In the genomic region with DNA sequence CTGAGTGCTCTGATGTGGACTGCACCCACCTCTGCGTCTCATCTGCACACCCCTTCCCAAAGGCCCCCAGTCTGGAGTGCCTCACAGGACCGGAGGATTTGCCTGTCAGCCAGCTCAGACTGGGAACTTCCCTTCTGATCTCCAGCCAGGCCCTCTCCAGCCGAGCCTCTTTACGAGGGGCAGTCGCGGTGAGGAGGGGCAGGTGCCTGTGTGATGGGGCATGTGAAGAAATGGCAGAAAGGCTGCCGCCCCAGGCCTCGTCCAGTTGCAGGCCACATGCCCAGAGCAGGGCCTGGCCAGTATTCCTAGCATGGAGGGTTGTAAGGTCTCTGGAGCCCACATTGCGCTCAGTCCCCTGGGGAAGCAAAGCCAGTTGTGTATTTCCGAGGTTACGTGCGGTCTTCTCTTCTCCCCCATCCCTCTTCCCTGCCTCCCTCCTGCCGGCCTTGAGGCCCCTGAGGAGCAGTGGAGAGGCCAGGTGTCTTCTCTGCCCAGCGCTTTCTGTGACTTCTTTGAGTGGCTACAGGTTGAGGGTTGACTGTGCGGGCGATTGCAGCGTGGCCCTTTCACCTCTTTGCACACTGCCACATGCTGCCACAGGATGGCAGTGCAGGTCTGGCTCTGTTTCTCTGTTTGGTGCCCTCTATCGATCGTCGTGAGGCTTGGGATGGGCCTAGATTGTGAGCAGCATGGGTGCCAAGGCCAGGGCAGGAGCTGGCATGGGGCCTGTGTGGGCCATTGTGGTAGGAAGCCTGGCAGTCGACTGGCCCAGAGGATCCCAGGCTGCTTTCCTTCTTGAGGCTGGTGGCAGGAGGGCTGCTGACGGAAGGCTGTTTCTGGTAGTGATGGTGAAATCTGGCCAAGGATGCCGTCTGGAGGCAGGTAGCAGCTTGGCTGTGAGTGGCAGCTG, we compare ENCODE assay signal across 8 cellular contexts. TPM values are rescaled to one million over a fixed set of nuclear protein-coding genes. Genes with fewer than 3 reads are reported as not detected.
DNase-seq lines count a peak whose midpoint lies in the region; ATAC-seq and TF ChIP-seq lines count a peak whose summit lies in the region.

No MANE protein-coding gene starts in this region.

- H4K20me1 ChIP-seq in Loucy (ENCODE audit: insufficient read depth, low read length, poor library complexity, severe bottlenecking): peaks cover 84% of the 10 kb centered on the region

- peaks cover 23% of the 10 kb centered on the region for H3K4me1 ChIP-seq in Loucy (ENCODE audit: insufficient read depth, low read length, poor library complexity, severe bottlenecking)

- H3K4me2 ChIP-seq in Loucy (ENCODE audit: low read depth, low read length, poor library complexity, severe bottlenecking): peak overlapping the region; percentile 6

- ATAC-seq in GM21367 (IDR thresholded peaks at IDR 0.05; ENCODE audit: unreplicated experiment): no peak

- TF ChIP-seq CTCF in AG04450 (IDR thresholded peaks at IDR 0.05; ENCODE audit: low read depth, low read length) (peak; percentile 93), GM13977 (IDR thresholded peaks at IDR 0.05; ENCODE audit: extremely low read depth, insufficient read depth, missing control alignments) (peak; percentile 96), Loucy (conservative IDR thresholded peaks at IDR 0.05; ENCODE audit: low read length) (peak; percentile 100)

- in situ Hi-C loops in GM13977 (cut with MboI; ENCODE audit: low pct_unique_long_range_greater_than_20kb, low sequenced_read_pairs, unreplicated experiment): loop anchor here (10.0 kb wide), 1 partner anchor 246 kb away; no protein-coding TSS in a partner anchor

- H3K9me2 ChIP-seq in Loucy (replicated peaks; ENCODE audit: low read depth, low read length): no peaks in the 10 kb centered on the region

- peaks cover 27% of the 10 kb centered on the region for H3K4me1 Mint-ChIP-seq in T-helper 2 cell treated with Interferon-gamma antibody and Interleukin-4, amounts not matched to agents 5 μg/mL and 100 μg/mL, for 36 hours (ENCODE audit: low read depth)

- H3K27ac ChIP-seq in AG04450 (ENCODE audit: low read depth, low read length): no peak overlapping the region

- H3K9me3 ChIP-seq in AG04450 (ENCODE audit: control insufficient read depth, insufficient read depth, low read length): peaks cover 5% of the 10 kb centered on the region; the same call in 1 of the 2 replicates
- H3K9me3 ChIP-seq in Loucy (ENCODE audit: insufficient read depth, low read depth, low read length): no peaks in the 10 kb centered on the region

- no peak overlapping the region for H2AFZ ChIP-seq in Loucy (ENCODE audit: low read length)

- CTCF ChIA-PET in AG04450 (lab: Charles Lee): interaction anchor here (0.5 to 2.0 kb wide), 12 partner anchors 9 to 247 kb away, joined by 3 to 18 read pairs (median 4); no protein-coding TSS in a partner anchor

- no peak overlapping the region for H3K4me3 ChIP-seq in AG04450 (ENCODE audit: low read depth, low read length)
- no peak overlapping the region for H3K4me3 ChIP-seq in Loucy (ENCODE audit: low read length, poor library complexity, severe bottlenecking)

- peak overlapping the region; percentile 12 for H3K9ac ChIP-seq in Loucy (ENCODE audit: low read depth, low read length, poor library complexity, severe bottlenecking)

- no peaks in the 10 kb centered on the region for H3K9me3 Mint-ChIP-seq in T-helper 2 cell treated with Interferon-gamma antibody and Interleukin-4, amounts not matched to agents 5 μg/mL and 100 μg/mL, for 36 hours

- no peaks in the 10 kb centered on the region for H3K27me3 ChIP-seq in AG04450 (ENCODE audit: control insufficient read depth, insufficient read depth, low read length)
- no peaks in the 10 kb centered on the region for H3K27me3 ChIP-seq in Loucy (ENCODE audit: insufficient read depth, low read length, poor library complexity, severe bottlenecking)

- no peaks in the 10 kb centered on the region for H3F3A ChIP-seq in Loucy (ENCODE audit: low read depth)

- peaks cover 62% of the 10 kb centered on the region for H3K36me3 Mint-ChIP-seq in T-helper 2 cell treated with Interferon-gamma antibody and Interleukin-4, amounts not matched to agents 5 μg/mL and 100 μg/mL, for 36 hours (ENCODE audit: low read depth)

- H3K36me3 ChIP-seq in Loucy (ENCODE audit: insufficient read depth, low read length): peaks cover 68% of the 10 kb centered on the region; the same call in 1 of the 2 replicates

- DNase-seq in AG04450 (ENCODE audit: low read depth, low spot score) (no peak), GM13977 (ENCODE audit: low spot score) (peak; percentile 85), anterior cingulate cortex (lab: John Stamatoyannopoulos, UW) (peak in 54 of 58 donors; percentile 21 to 90 (median 71)), hypothalamus (lab: John Stamatoyannopoulos, UW) (peak in 46 of 51 donors; percentile 10 to 88 (median 62)), smooth muscle cell of the brain vasculature (ENCODE audit: low read depth, low spot score) (peak; percentile 26)
- peak; percentile 68 for DNase-seq in T-helper 2 cell treated with Interferon-gamma antibody and Interleukin-4, amounts not matched to agents 5 μg/mL and 100 μg/mL, for 36 hours (ENCODE audit: low spot score)

- peak overlapping the region; percentile 44 for H3K4me3 Mint-ChIP-seq in T-helper 2 cell treated with Interferon-gamma antibody and Interleukin-4, amounts not matched to agents 5 μg/mL and 100 μg/mL, for 36 hours

- POLR2A ChIA-PET in AG04450 (lab: Yijun Ruan, JAX): no interaction called here

- H3K27ac Mint-ChIP-seq in T-helper 2 cell treated with Interferon-gamma antibody and Interleukin-4, amounts not matched to agents 5 μg/mL and 100 μg/mL, for 36 hours: peak overlapping the region; percentile 67

- H3K79me2 ChIP-seq in Loucy (ENCODE audit: insufficient read depth, low read length): peaks cover 84% of the 10 kb centered on the region

- no peaks in the 10 kb centered on the region for H3K27me3 Mint-ChIP-seq in T-helper 2 cell treated with Interferon-gamma antibody and Interleukin-4, amounts not matched to agents 5 μg/mL and 100 μg/mL, for 36 hours (ENCODE audit: low read depth)

RNA-seq across cellular contexts. Expression of a gene that starts 5.3 kb away (rescaled TPM):
- polyA plus RNA-seq in AG04450 (2011; rRNA removed): 34.9 and 41.2 TPM in 2 replicates
- polyA minus RNA-seq in AG04450 (2011; rRNA and poly(A)+ RNA removed): 108 and 156 TPM in 2 replicates
